22 cellular contexts compared by ENCODE assay signal in the genomic region with DNA sequence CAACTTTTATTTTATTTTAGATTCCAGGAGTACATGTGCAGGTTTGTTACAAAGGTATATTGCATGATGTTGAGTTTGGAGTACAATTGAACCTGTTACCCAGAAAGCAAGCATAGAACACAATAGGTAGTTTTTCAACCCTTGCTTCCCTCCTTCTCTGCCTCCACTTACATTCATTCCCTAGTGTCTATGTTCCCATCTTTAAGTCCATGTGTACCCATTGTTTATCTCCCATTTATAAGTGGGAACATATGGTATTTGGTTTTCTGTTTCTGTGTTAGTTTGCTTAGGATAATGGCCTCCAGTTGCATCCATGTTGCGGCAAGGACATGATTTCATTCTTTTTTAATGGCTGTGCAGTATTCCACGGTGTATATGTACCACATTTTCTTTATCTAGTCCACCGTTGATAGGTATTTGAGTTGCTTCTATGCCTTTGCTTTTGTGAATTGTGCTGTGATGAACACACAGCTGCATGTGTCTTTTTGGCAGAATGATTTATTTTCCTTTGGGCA.
DNase-seq lines count a peak whose midpoint lies in the region; ATAC-seq, FAIRE-seq and TF ChIP-seq lines count a peak whose summit lies in the region.
"Had no signal": no experiment of that assay in that cellular context is flagged by ENCODE, and none has a peak within 500 bp of the region (broad histone marks: within the 10 kb centered on the region; RNA-seq: fewer than 3 reads in every experiment).

No MANE protein-coding gene starts in this region.

- no peak for TF ChIP-seq RAD21 in GM12878 (IDR thresholded peaks at IDR 0.05; ENCODE audit: insufficient read depth, low read depth, low read length)

- H3K27ac ChIP-seq in GM12878 (ENCODE audit: control insufficient read depth, insufficient read depth) (no peak overlapping the region), mesenchymal stem cell (ENCODE audit: low read length, poor library complexity, severe bottlenecking) (no peak overlapping the region)
- H3K27ac ChIP-seq: 22Rv1; A549; BLaER1 treated with 17β-estradiol and CSF1 and Interleukin-3, amounts not matched to agents 10 nM and 100 nM; C4-2B had no signal

- FAIRE-seq in GM19239 (lab: Jason Lieb, UNC): peak; percentile 23
- FAIRE-seq in GM12878 (lab: Jason Lieb, UNC): no peak
- peak; percentile 90 for FAIRE-seq in urothelium cell line (lab: Jason Lieb, UNC)
- FAIRE-seq: D721Med, G401.6, GM12892, GM18507 had no signal

- ATAC-seq in GM12878 (no peak), GM21529 (IDR thresholded peaks at IDR 0.05; ENCODE audit: unreplicated experiment) (no peak)
- ATAC-seq: A549; CD8-positive, alpha-beta T cell had no signal

- no peak overlapping the region for H3K4ac ChIP-seq in mesenchymal stem cell (ENCODE audit: low read depth in 1 of 2, low read length in 2 of 2)

- H2AFZ ChIP-seq in GM12878 (ENCODE audit: control insufficient read depth, low read depth, low read length) (no peak overlapping the region), mesenchymal stem cell (ENCODE audit: low read depth, low read length) (no peak overlapping the region)

- TF ChIP-seq EP300 in GM12878 (IDR thresholded peaks at IDR 0.05; ENCODE audit: borderline replicate concordance in 1 of 2, control insufficient read depth in 1 of 2, low read depth in 2 of 2, low read length in 2 of 2): no peak

- H3K27me3 ChIP-seq in GM12878 (replicated peaks in 1 of 2; ENCODE audit: control insufficient read depth in 2 of 2, insufficient read depth in 2 of 2, low read length in 1 of 2) (no peaks in the 10 kb centered on the region), mesenchymal stem cell (ENCODE audit: control insufficient read depth in 1 of 2, insufficient read depth in 1 of 2, low read length in 2 of 2) (no peaks in the 10 kb centered on the region)
- H3K27me3 ChIP-seq: BLaER1 treated with 17β-estradiol and CSF1 and Interleukin-3, amounts not matched to agents 10 nM and 100 nM had no signal

- no peak overlapping the region for H4K91ac ChIP-seq in mesenchymal stem cell (ENCODE audit: low read length)

- H2BK15ac ChIP-seq in mesenchymal stem cell (ENCODE audit: low read depth, poor library complexity, severe bottlenecking): no peak overlapping the region

- CTCF ChIA-PET in GM12878 (lab: Yijun Ruan, JAX): interaction anchor here (0.6 to 1.5 kb wide), 4 partner anchors 11 to 69 kb away, joined by 3 to 4 read pairs (median 3); no protein-coding TSS in a partner anchor

- peak overlapping the region; percentile 19 for H2BK5ac ChIP-seq in mesenchymal stem cell (ENCODE audit: low read depth, low read length, poor library complexity, severe bottlenecking)

- no peak overlapping the region for H4K8ac ChIP-seq in mesenchymal stem cell (ENCODE audit: low read length)

- no peak overlapping the region for H3K4me2 ChIP-seq in GM12878 (ENCODE audit: control insufficient read depth, insufficient read depth)
- H3K4me2 ChIP-seq in mesenchymal stem cell (ENCODE audit: low read length, poor library complexity, severe bottlenecking): no peak overlapping the region
- H3K4me2 ChIP-seq: A549; BLaER1 treated with 17β-estradiol and CSF1 and Interleukin-3, amounts not matched to agents 10 nM and 100 nM had no signal

- SMC1A ChIA-PET in GM12878 (lab: Charles Lee; ENCODE audit: uncharacterized antibody, unreplicated experiment): no interaction called here

- H3K4me1 ChIP-seq in GM12878 (ENCODE audit: control insufficient read depth, insufficient read depth, low read length) (no peaks in the 10 kb centered on the region), mesenchymal stem cell (ENCODE audit: control insufficient read depth, insufficient read depth, low read depth, low read length) (no peaks in the 10 kb centered on the region)
- H3K4me1 ChIP-seq: A549; BLaER1 treated with 17β-estradiol and CSF1 and Interleukin-3, amounts not matched to agents 10 nM and 100 nM; Caco-2 had no signal

- BruUV-seq in GM12878 (replicated peaks; lab: Mats Ljungman, UMichigan): no TSS peak

- peaks cover 3% of the 10 kb centered on the region; the same call in 2 of the 3 replicates for H3K9me3 ChIP-seq in GM12878 (replicated peaks; ENCODE audit: control insufficient read depth, insufficient read depth, low read length)
- peaks cover 33% of the 10 kb centered on the region for H3K9me3 ChIP-seq in mesenchymal stem cell (ENCODE audit: control insufficient read depth, low read length)

- no peak overlapping the region for H2BK12ac ChIP-seq in mesenchymal stem cell (ENCODE audit: low read length in 2 of 2)

- no peak overlapping the region for H3K23ac ChIP-seq in mesenchymal stem cell (ENCODE audit: low read length in 2 of 2)

- no peaks in the 10 kb centered on the region for H3K79me2 ChIP-seq in GM12878 (ENCODE audit: control insufficient read depth, insufficient read depth, low read length)

- H3K36me3 ChIP-seq in GM12878 (ENCODE audit: control insufficient read depth in 2 of 2, insufficient read depth in 2 of 2, low read length in 1 of 2): no peaks in the 10 kb centered on the region; a peak in 1 of 4 replicates
- no peaks in the 10 kb centered on the region for H3K36me3 ChIP-seq in mesenchymal stem cell (ENCODE audit: control insufficient read depth in 1 of 2, insufficient read depth in 2 of 2, low read depth in 1 of 2, low read length in 2 of 2)

- intact Hi-C loops in GM12878 (cut with micrococcal nuclease; ENCODE audit: unreplicated experiment): no loop called here

- no peak overlapping the region for H2BK120ac ChIP-seq in mesenchymal stem cell (ENCODE audit: low read depth, low read length)

- RAD21 ChIA-PET in GM12878 (lab: Charles Lee; ENCODE audit: unreplicated experiment): no interaction called here

- no peak for TF ChIP-seq POLR2A in GM12878 (IDR thresholded peaks at IDR 0.05; ENCODE audit: low read depth, low read length)

- POLR2A ChIA-PET in GM12878 (lab: Charles Lee): interaction anchor here (0.9 kb wide), 1 partner anchor 9 kb away, joined by 3 read pairs; no protein-coding TSS in a partner anchor

- no peak overlapping the region for H3K18ac ChIP-seq in mesenchymal stem cell (ENCODE audit: low read depth in 1 of 2, low read length in 2 of 2)

- H2AK5ac ChIP-seq in mesenchymal stem cell (ENCODE audit: low read length, severe bottlenecking): no peak overlapping the region

- no peak overlapping the region for H3K9ac ChIP-seq in GM12878 (ENCODE audit: control insufficient read depth, insufficient read depth, low read length)
- H3K9ac ChIP-seq in mesenchymal stem cell (ENCODE audit: low read length): no peak overlapping the region
- H3K9ac ChIP-seq: BLaER1 treated with 17β-estradiol and CSF1 and Interleukin-3, amounts not matched to agents 10 nM and 100 nM had no signal

- in situ Hi-C loops in GM12878 (cut with MboI): no loop called here

- WGBS in GM12878 (ENCODE audit: insufficient coverage, insufficient replicate concordance, low lambda C conversion rate, missing lambda C conversion rate): 99% methylated on average over 3 of the region's 3 CpGs
- 99% methylated on average over 3 of the region's 3 CpGs for WGBS in mesenchymal stem cell

- no peak overlapping the region for H3K4me3 ChIP-seq in GM12878
- H3K4me3 ChIP-seq in mesenchymal stem cell (ENCODE audit: insufficient read depth in 1 of 2, low read depth in 1 of 2, low read length in 2 of 2): no peak overlapping the region
- H3K4me3 ChIP-seq: A549; BLaER1 treated with 17β-estradiol and CSF1 and Interleukin-3, amounts not matched to agents 10 nM and 100 nM had no signal

- DNase-seq in GM19239 (ENCODE audit: insufficient read length, low spot score) (no peak), GM12878 (ENCODE audit: low read depth, low spot score) (no peak), mesenchymal stem cell (no peak), urothelium cell line (ENCODE audit: low spot score) (no peak), islet precursor cell (no peak), NCI-H1092 treated with DMSO at 0.1 percent for 48 hours (lab: John Stamatoyannopoulos, UW) (no peak)
- DNase-seq: AML-193; Caco-2; Calu3; CD4-positive, alpha-beta T cell; CD8-positive, alpha-beta T cell; DMS79 treated with DMSO at 0.1 percent for 48 hours; GF-D8 had no signal

- H4K20me1 ChIP-seq in GM12878 (ENCODE audit: control insufficient read depth, insufficient read depth): no peaks in the 10 kb centered on the region
- H4K20me1 ChIP-seq: BLaER1 treated with 17β-estradiol and CSF1 and Interleukin-3, amounts not matched to agents 10 nM and 100 nM had no signal

- no peaks in the 10 kb centered on the region for H3K79me1 ChIP-seq in mesenchymal stem cell (replicated peaks; ENCODE audit: low read length, poor library complexity, severe bottlenecking)

- no peak overlapping the region for H3K14ac ChIP-seq in mesenchymal stem cell (ENCODE audit: low read length in 2 of 2)

- TF ChIP-seq CTCF in GM12878 (IDR thresholded peaks at IDR 0.05 in 2 of 3, conservative IDR thresholded peaks at IDR 0.05 in 1 of 3; ENCODE audit: control insufficient read depth in 2 of 3, extremely low read depth in 1 of 3, insufficient read depth in 1 of 3, low read depth in 3 of 3, low read length in 3 of 3): no peak

TF ChIP-seq in GM12878, 131 proteins besides CTCF, POLR2A, EP300 and RAD21:
- peak; percentile 90 for TF ChIP-seq NFXL1 (IDR thresholded peaks at IDR 0.05; ENCODE audit: borderline replicate concordance)
- TF ChIP-seq ETV6 (conservative IDR thresholded peaks at IDR 0.05 in 1 of 2, IDR thresholded peaks at IDR 0.05 in 1 of 2; ENCODE audit: borderline replicate concordance in 1 of 2, low read depth in 1 of 2): peak in 1 of 2 experiments; percentile 51; a peak in 1 of 4 replicates
- TF ChIP-seq, protein P1, sequence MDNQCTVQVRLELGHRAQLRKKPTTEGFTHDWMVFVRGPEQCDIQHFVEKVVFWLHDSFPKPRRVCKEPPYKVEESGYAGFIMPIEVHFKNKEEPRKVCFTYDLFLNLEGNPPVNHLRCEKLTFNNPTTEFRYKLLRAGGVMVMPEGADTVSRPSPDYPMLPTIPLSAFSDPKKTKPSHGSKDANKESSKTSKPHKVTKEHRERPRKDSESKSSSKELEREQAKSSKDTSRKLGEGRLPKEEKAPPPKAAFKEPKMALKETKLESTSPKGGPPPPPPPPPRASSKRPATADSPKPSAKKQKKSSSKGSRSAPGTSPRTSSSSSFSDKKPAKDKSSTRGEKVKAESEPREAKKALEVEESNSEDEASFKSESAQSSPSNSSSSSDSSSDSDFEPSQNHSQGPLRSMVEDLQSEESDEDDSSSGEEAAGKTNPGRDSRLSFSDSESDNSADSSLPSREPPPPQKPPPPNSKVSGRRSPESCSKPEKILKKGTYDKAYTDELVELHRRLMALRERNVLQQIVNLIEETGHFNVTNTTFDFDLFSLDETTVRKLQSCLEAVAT (IDR thresholded peaks at IDR 0.05): no peak
TF ChIP-seq in GM12878: peak in this region for 2.
